19 cellular contexts compared by ENCODE assay signal in genomic region chr3:54874816-54875556, GRCh38. TPM values are rescaled to one million over a fixed set of nuclear protein-coding genes. Genes with fewer than 3 reads are reported as not detected.
"Had no signal": no experiment of that assay in that cellular context is flagged by ENCODE, and none has a peak within 500 bp of the region (broad histone marks: within the 10 kb centered on the region; RNA-seq: fewer than 3 reads in every experiment).

No MANE protein-coding gene starts in this region.

- H3K9me3 Mint-ChIP-seq: activated naive CD8-positive, alpha-beta T cell treated with anti-CD3 and anti-CD28 coated beads, Interleukin-2, amount 10 ng/mL, durations not matched to agents 7 days and 5 days had no signal

- H3K27me3 ChIP-seq: colonic mucosa, tibial nerve had no signal

- H3K27me3 Mint-ChIP-seq: activated naive CD8-positive, alpha-beta T cell treated with anti-CD3 and anti-CD28 coated beads, Interleukin-2, amount 10 ng/mL, durations not matched to agents 7 days and 5 days; naive B cell; stimulated activated memory B cell treated with anti-CD40 and anti-IgM and Interleukin-4, amounts not matched to agents 10 μg/mL and 1 μg/mL and 100 μg/mL, for 72 hours had no signal

- H3K4me3 Mint-ChIP-seq: activated naive CD8-positive, alpha-beta T cell treated with anti-CD3 and anti-CD28 coated beads, Interleukin-2, amount 10 ng/mL, durations not matched to agents 7 days and 5 days; naive B cell; stimulated activated memory B cell treated with anti-CD40 and anti-IgM and Interleukin-4, amounts not matched to agents 10 μg/mL and 1 μg/mL and 100 μg/mL, for 72 hours had no signal

- H3K4me3 ChIP-seq: colonic mucosa, lung, tibial nerve had no signal

- H3K36me3 Mint-ChIP-seq: activated naive CD8-positive, alpha-beta T cell treated with anti-CD3 and anti-CD28 coated beads, Interleukin-2, amount 10 ng/mL, durations not matched to agents 7 days and 5 days; naive B cell; stimulated activated memory B cell treated with anti-CD40 and anti-IgM and Interleukin-4, amounts not matched to agents 10 μg/mL and 1 μg/mL and 100 μg/mL, for 72 hours had no signal

- H3K4me1 Mint-ChIP-seq: activated naive CD8-positive, alpha-beta T cell treated with anti-CD3 and anti-CD28 coated beads, Interleukin-2, amount 10 ng/mL, durations not matched to agents 7 days and 5 days; naive B cell; stimulated activated memory B cell treated with anti-CD40 and anti-IgM and Interleukin-4, amounts not matched to agents 10 μg/mL and 1 μg/mL and 100 μg/mL, for 72 hours had no signal

- DNase-seq: activated CD4-positive, alpha-beta T cell treated with anti-CD3 and anti-CD28 coated beads, Interleukin-2, amount 50 U/mL, for 48 hours; activated CD4-positive, CD25-positive, alpha-beta regulatory T cell treated with anti-CD3 and anti-CD28 coated beads, Interleukin-2, amount 50 U/mL, for 72 hours; activated gamma-delta T cell; activated naive CD8-positive, alpha-beta T cell treated with anti-CD3 and anti-CD28 coated beads, Interleukin-2, amount 10 ng/mL, durations not matched to agents 7 days and 5 days; activated T-cell treated with anti-CD3 and anti-CD28 coated beads, Interleukin-2, amount 50 U/mL, for 48 hours; colonic mucosa; effector CD4-positive, alpha-beta T cell; hypothalamus; left cardiac atrium; naive B cell; posterior cingulate gyrus; stimulated activated CD4-positive, alpha-beta T cell treated with anti-CD3 and anti-CD28 coated beads, Interleukin-1b, Interleukin-23, amount 100 ng/mL, for 48 hours had no signal

- H3K27ac ChIP-seq: colonic mucosa, tibial nerve had no signal

- H3K9me3 ChIP-seq: colonic mucosa, tibial nerve had no signal

- H3K27ac Mint-ChIP-seq: activated naive CD8-positive, alpha-beta T cell treated with anti-CD3 and anti-CD28 coated beads, Interleukin-2, amount 10 ng/mL, durations not matched to agents 7 days and 5 days; stimulated activated memory B cell treated with anti-CD40 and anti-IgM and Interleukin-4, amounts not matched to agents 10 μg/mL and 1 μg/mL and 100 μg/mL, for 72 hours had no signal

- H3K4me1 ChIP-seq: colonic mucosa, tibial nerve had no signal

- H3K36me3 ChIP-seq: colonic mucosa, tibial nerve had no signal

RNA-seq across cellular contexts. Expression of gene LRTM1, which starts 52.9 kb away (rescaled TPM):
- total RNA-seq: activated naive CD8-positive, alpha-beta T cell treated with anti-CD3 and anti-CD28 coated beads, Interleukin-2, amount 10 ng/mL, durations not matched to agents 7 days and 5 days; astrocyte; cardiac septum; colonic mucosa; glomerular endothelial cell; left cardiac atrium; lung; T-helper 2 cell treated with Interferon-gamma antibody and Interleukin-4, amounts not matched to agents 100 ng/mL and 5 ng/mL, for 36 hours; tibial nerve had no signal
- polyA plus RNA-seq: lung had no signal
